ENCODE assay signal across 8 cellular contexts in genomic region chr6:26473758-26474438, GRCh38. TPM values are rescaled to one million over a fixed set of nuclear protein-coding genes. Genes with fewer than 3 reads are reported as not detected.
A peak's percentile ranks its signal among the peaks of the same experiment; 100 is the strongest.
DNase-seq lines count a peak whose midpoint lies in the region; ATAC-seq, FAIRE-seq and TF ChIP-seq lines count a peak whose summit lies in the region.

No MANE protein-coding gene starts in this region.

- peak overlapping the region; percentile 42 for H3K4me3 ChIP-seq in suprapubic skin

- ATAC-seq in GM21737 (IDR thresholded peaks at IDR 0.05; ENCODE audit: unreplicated experiment), result peak; percentile 87

- H3K36me3 ChIP-seq in KOPT-K1 (ENCODE audit: insufficient read depth, low read length), result peaks cover 11% of the 10 kb centered on the region
- H3K36me3 ChIP-seq in suprapubic skin, result peaks cover 7% of the 10 kb centered on the region

- DNase-seq in DMS79 (lab: John Stamatoyannopoulos, UW), result peak; percentile 60
- peak; percentile 94 for DNase-seq in SIG-M5 (lab: John Stamatoyannopoulos, UW)
- DNase-seq in activated gamma-delta T cell treated with anti-CD3 and anti-CD28 coated beads, Interleukin-2, amount 50 U/mL, for 16 hours (ENCODE audit: low read depth), result peak; percentile 62
- DNase-seq in frontal cortex (ENCODE audit: low spot score in 2 of 2), result peak; percentile 50 to 73
- peak in 55 of 56 donors; percentile 1 to 85 (median 36) for DNase-seq in nucleus accumbens (lab: John Stamatoyannopoulos, UW)
- peak in 1 of 2 donors; percentile 84 for DNase-seq in suprapubic skin (ENCODE audit: low spot score in 2 of 2)

- no peaks in the 10 kb centered on the region for H3K27me3 ChIP-seq in suprapubic skin

- peaks cover 17% of the 10 kb centered on the region for H3K9me3 ChIP-seq in KOPT-K1 (ENCODE audit: insufficient read depth, low read length, poor library complexity, severe bottlenecking)
- no peaks in the 10 kb centered on the region for H3K9me3 ChIP-seq in suprapubic skin

- TF ChIP-seq CTCF in suprapubic skin (IDR thresholded peaks at IDR 0.05), result no peak

- H3K4me1 ChIP-seq in suprapubic skin, result peaks cover 18% of the 10 kb centered on the region

- TF ChIP-seq EP300 in suprapubic skin (IDR thresholded peaks at IDR 0.05), result no peak

- no peak for FAIRE-seq in frontal cortex (lab: Jason Lieb, UNC)

- under 1% methylated on average over 12 of the region's 12 CpGs for WGBS in suprapubic skin

- peak overlapping the region; percentile 90 for H3K27ac ChIP-seq in KOPT-K1 (ENCODE audit: low read depth, low read length, poor library complexity, severe bottlenecking)
- H3K27ac ChIP-seq in suprapubic skin, result peak overlapping the region; percentile 69

- TF ChIP-seq POLR2A in suprapubic skin (IDR thresholded peaks at IDR 0.05), result no peak

RNA-seq across cellular contexts. Expression of gene BTN2A1, which starts 16.1 kb away (rescaled TPM):
- 10.2 TPM for total RNA-seq in frontal cortex
- 10 to 100 TPM in 2 of 4 donors, 1 to 10 TPM in 2; 9.1 to 31.9 (median 12.9) TPM for total RNA-seq in suprapubic skin

RNA-seq across cellular contexts. Expression of gene BTN1A1, which starts 26.2 kb away (rescaled TPM):
- total RNA-seq in frontal cortex, result not detected
- total RNA-seq in suprapubic skin, result not detected

RNA-seq across cellular contexts. Expression of gene BTN3A3, which starts 33.6 kb away (rescaled TPM):
- 1.2 TPM for total RNA-seq in frontal cortex
- total RNA-seq in suprapubic skin, result 10 to 100 TPM in 3 of 4 donors, 1 to 10 TPM in 1; 9.5 to 19.2 (median 12.2) TPM
